ENCODE assay signal across 8 cellular contexts in genomic region chr4:139266208-139266582, GRCh38. TPM values are rescaled to one million over a fixed set of nuclear protein-coding genes. Genes with fewer than 3 reads are reported as not detected.
DNase-seq lines count a peak whose midpoint lies in the region; ATAC-seq and TF ChIP-seq lines count a peak whose summit lies in the region.

No MANE protein-coding gene starts in this region.

- WGBS in mammary epithelial cell (ENCODE audit: low coverage, missing lambda C conversion rate) = 0% methylated on average over 1 of the region's 1 CpG

- CTCF ChIA-PET in mammary epithelial cell (lab: Charles Lee; ENCODE audit: low non-redundant PET) = interaction anchor here (0.6 kb wide), 2 partner anchors 30 to 46 kb away, joined by 3 read pairs; no protein-coding TSS in a partner anchor

- dilution Hi-C loops in mammary epithelial cell (cut with HindIII; ENCODE audit: low sequenced_read_pairs) = no loop called here

- DNase-seq in CD4-positive, CD25-positive, alpha-beta regulatory T cell = no peak
- no peak for DNase-seq in mammary epithelial cell
- no peak for DNase-seq in osteoblast (ENCODE audit: insufficient read length, low spot score, missing footprints)
- no peak for DNase-seq in NOMO-1 treated with DMSO at 0.1 percent for 48 hours (lab: John Stamatoyannopoulos, UW; ENCODE audit: unreplicated experiment)
- DNase-seq in DMS 273 treated with DMSO at 0.1 percent for 48 hours (lab: John Stamatoyannopoulos, UW) = no peak
- DNase-seq in DMS153 treated with DMSO at 0.1 percent for 48 hours (lab: John Stamatoyannopoulos, UW; ENCODE audit: unreplicated experiment) = no peak
- no peak for DNase-seq in iPS-NIHi11 (ENCODE audit: low spot score)

- H3K4me3 ChIP-seq in CD4-positive, CD25-positive, alpha-beta regulatory T cell (ENCODE audit: low read depth, low read length) = peak overlapping the region; percentile 76
- peak overlapping the region in 2 of 3 experiments; percentile 17 to 21 for H3K4me3 ChIP-seq in mammary epithelial cell (replicated peaks in 1 of 3; ENCODE audit: insufficient read depth in 1 of 3, low read depth in 2 of 3, low read length in 3 of 3)
- peak overlapping the region; percentile 72 for H3K4me3 ChIP-seq in osteoblast (ENCODE audit: insufficient read depth, low read length)

- H3K27me3 Mint-ChIP-seq in CD4-positive, CD25-positive, alpha-beta regulatory T cell = peaks cover 11% of the 10 kb centered on the region

- BruUV-seq in mammary epithelial cell (replicated peaks; lab: Mats Ljungman, UMichigan) = no TSS peak

- no peak overlapping the region for H3K9ac ChIP-seq in mammary epithelial cell (ENCODE audit: insufficient read depth, low read length)

- H3K9me3 Mint-ChIP-seq in CD4-positive, CD25-positive, alpha-beta regulatory T cell = no peaks in the 10 kb centered on the region

- no peaks in the 10 kb centered on the region for H3K9me3 ChIP-seq in CD4-positive, CD25-positive, alpha-beta regulatory T cell (ENCODE audit: control insufficient read depth in 2 of 2, low read length in 2 of 2)
- H3K9me3 ChIP-seq in mammary epithelial cell (replicated peaks; ENCODE audit: insufficient read depth, low read length) (no peaks in the 10 kb centered on the region), osteoblast (ENCODE audit: low read depth, low read length) (no peaks in the 10 kb centered on the region)

- H3K27me3 ChIP-seq in CD4-positive, CD25-positive, alpha-beta regulatory T cell (ENCODE audit: control insufficient read depth, insufficient read depth, low read length) = no peaks in the 10 kb centered on the region
- H3K27me3 ChIP-seq in mammary epithelial cell (ENCODE audit: insufficient read depth, low read length) (no peaks in the 10 kb centered on the region), osteoblast (ENCODE audit: insufficient read depth, low read length) (no peaks in the 10 kb centered on the region)

- H3K27ac ChIP-seq in CD4-positive, CD25-positive, alpha-beta regulatory T cell (ENCODE audit: insufficient read depth, low read length, poor library complexity, severe bottlenecking) = peak overlapping the region; percentile 18
- H3K27ac ChIP-seq in mammary epithelial cell (ENCODE audit: insufficient read depth, low read depth, low read length) = peak overlapping the region; percentile 28
- peak overlapping the region; percentile 61 for H3K27ac ChIP-seq in osteoblast (ENCODE audit: low read depth, low read length)

- peak overlapping the region; percentile 10 to 83 (median 54) for H3K27ac Mint-ChIP-seq in CD4-positive, CD25-positive, alpha-beta regulatory T cell

- intact Hi-C loops in mammary epithelial cell (cut with micrococcal nuclease) = no loop called here

- H3K4me1 ChIP-seq in CD4-positive, CD25-positive, alpha-beta regulatory T cell (ENCODE audit: control insufficient read depth, insufficient read depth, low read length, poor library complexity, severe bottlenecking) = peaks cover 13% of the 10 kb centered on the region
- peaks cover 10% of the 10 kb centered on the region for H3K4me1 ChIP-seq in mammary epithelial cell (ENCODE audit: insufficient read depth, low read length)
- H3K4me1 ChIP-seq in osteoblast (ENCODE audit: insufficient read depth, low read length) = peaks cover 22% of the 10 kb centered on the region

- H2AFZ ChIP-seq in mammary epithelial cell (ENCODE audit: low read depth, low read length) = peak overlapping the region; percentile 85
- H2AFZ ChIP-seq in osteoblast (ENCODE audit: low read length) = peak overlapping the region; percentile 90

- no peaks in the 10 kb centered on the region for H3K79me2 ChIP-seq in mammary epithelial cell (ENCODE audit: insufficient read depth, low read length)
- H3K79me2 ChIP-seq in osteoblast (ENCODE audit: insufficient read depth, low read length) = no peaks in the 10 kb centered on the region

- H3K4me2 ChIP-seq in mammary epithelial cell (ENCODE audit: insufficient read depth, low read depth, low read length) (peak overlapping the region; percentile 66), osteoblast (ENCODE audit: insufficient read depth, low read length) (peak overlapping the region; percentile 85)

- ATAC-seq in CD4-positive, CD25-positive, alpha-beta regulatory T cell (ENCODE audit: low read depth in 2 of 2) = no peak
- ATAC-seq in HG03280 (IDR thresholded peaks at IDR 0.05; ENCODE audit: unreplicated experiment) = peak; percentile 5

- H3K36me3 Mint-ChIP-seq in CD4-positive, CD25-positive, alpha-beta regulatory T cell = no peaks in the 10 kb centered on the region

- H4K20me1 ChIP-seq in mammary epithelial cell (ENCODE audit: insufficient read depth, low read length) = no peaks in the 10 kb centered on the region
- no peaks in the 10 kb centered on the region for H4K20me1 ChIP-seq in osteoblast (ENCODE audit: insufficient read depth, low read length)

- in situ Hi-C loops in mammary epithelial cell (cut with MboI; ENCODE audit: low sequenced_read_pairs in 2 of 2) = no loop called here

- TF ChIP-seq CTCF in mammary epithelial cell (conservative IDR thresholded peaks at IDR 0.05 in 1 of 2, IDR thresholded peaks at IDR 0.05 in 1 of 2; ENCODE audit: extremely low read depth in 1 of 2, insufficient read depth in 1 of 2, low read depth in 1 of 2, low read length in 2 of 2) = no peak
- no peak for TF ChIP-seq CTCF in osteoblast (IDR thresholded peaks at IDR 0.05; ENCODE audit: extremely low read depth, low read depth, low read length)

- H3K4me3 Mint-ChIP-seq in CD4-positive, CD25-positive, alpha-beta regulatory T cell = peak overlapping the region; percentile 17 to 88 (median 68)

- H3K36me3 ChIP-seq in CD4-positive, CD25-positive, alpha-beta regulatory T cell (ENCODE audit: control insufficient read depth, insufficient read depth, low read length) = no peaks in the 10 kb centered on the region
- H3K36me3 ChIP-seq in mammary epithelial cell (ENCODE audit: insufficient read depth, low read length) (no peaks in the 10 kb centered on the region), osteoblast (ENCODE audit: insufficient read depth, low read length) (no peaks in the 10 kb centered on the region)

- peaks cover 7 to 18% (median 13%) of the 10 kb centered on the region in 4 donors for H3K4me1 Mint-ChIP-seq in CD4-positive, CD25-positive, alpha-beta regulatory T cell

RNA-seq across cellular contexts. Expression of gene MGARP, which starts 13.8 kb away (rescaled TPM):
- total RNA-seq in CD4-positive, CD25-positive, alpha-beta regulatory T cell = 0.49 TPM
- under 1 TPM in 3 of 4 donors, not detected in 1; 0.18 to 0.37 (median 0.37) TPM for polyA plus RNA-seq in CD4-positive, CD25-positive, alpha-beta regulatory T cell
- total RNA-seq in mammary epithelial cell = 1 to 10 TPM; 4.7 to 5.5 TPM
- 2.7 TPM for polyA plus RNA-seq in mammary epithelial cell
- not detected for polyA minus RNA-seq in mammary epithelial cell
- 4.4 and 7.6 TPM in 2 replicates for total RNA-seq in osteoblast

RNA-seq across cellular contexts. Expression of gene NAA15, which starts 35.1 kb away (rescaled TPM):
- 48.8 TPM for total RNA-seq in CD4-positive, CD25-positive, alpha-beta regulatory T cell
- polyA plus RNA-seq in CD4-positive, CD25-positive, alpha-beta regulatory T cell = 10 to 100 TPM; 32.5 to 46.8 (median 35.1) TPM
- total RNA-seq in mammary epithelial cell = 10 to 100 TPM; 35.5 to 76.3 TPM
- 18.3 TPM for polyA plus RNA-seq in mammary epithelial cell
- 55.2 TPM for polyA minus RNA-seq in mammary epithelial cell
- total RNA-seq in osteoblast = 29.2 and 33.3 TPM in 2 replicates

RNA-seq across cellular contexts. Expression of gene NDUFC1, which starts 36.1 kb away (rescaled TPM):
- 23.2 TPM for total RNA-seq in CD4-positive, CD25-positive, alpha-beta regulatory T cell
- polyA plus RNA-seq in CD4-positive, CD25-positive, alpha-beta regulatory T cell = 100 to 1,000 TPM; 174 to 207 (median 191) TPM
- total RNA-seq in mammary epithelial cell (10 to 100 TPM; 15.5 to 51.7 TPM), osteoblast (24.2 and 25.7 TPM in 2 replicates)
- polyA plus RNA-seq in mammary epithelial cell = 32.7 TPM
- polyA minus RNA-seq in mammary epithelial cell = 2.3 TPM

Comparison
In these comparisons a context has a peak if more than half of its experiments do, and no peak if none do; other contexts are left out.
1. H3K4me3 ChIP-seq: peak in every context shown above with its lines; median percentile 76 in CD4-positive, CD25-positive, alpha-beta regulatory T cell; 72 in osteoblast; 19 in mammary epithelial cell.